ENCODE assay signal across 18 cellular contexts in genomic region chr4:6253961-6254360, GRCh38. TPM values are rescaled to one million over a fixed set of nuclear protein-coding genes. Genes with fewer than 3 reads are reported as not detected.
DNase-seq lines count a peak whose midpoint lies in the region; ATAC-seq and TF ChIP-seq lines count a peak whose summit lies in the region.
"Had no signal": no experiment of that assay in that cellular context is flagged by ENCODE, and none has a peak within 500 bp of the region (broad histone marks: within the 10 kb centered on the region; RNA-seq: fewer than 3 reads in every experiment).

No MANE protein-coding gene starts in this region.

- no peaks in the 10 kb centered on the region for H3K36me3 ChIP-seq in BLaER1 treated with 17β-estradiol and CSF1 and Interleukin-3, amounts not matched to agents 10 nM and 100 nM
- no peaks in the 10 kb centered on the region for H3K36me3 ChIP-seq in lower lobe of right lung
- H3K36me3 ChIP-seq in spleen, result no peaks in the 10 kb centered on the region
- H3K36me3 ChIP-seq: BE2C had no signal

- H4K20me1 ChIP-seq in BLaER1 treated with 17β-estradiol and CSF1 and Interleukin-3, amounts not matched to agents 10 nM and 100 nM, result peaks cover 0 to 18% (median 0%) of the 10 kb centered on the region in 11 experiments; a peak in 1 of 22 replicates

- H3K27ac ChIP-seq in BLaER1 treated with 17β-estradiol and CSF1 and Interleukin-3, amounts not matched to agents 10 nM and 100 nM, result no peak overlapping the region
- H3K27ac ChIP-seq in lower lobe of right lung, result no peak overlapping the region
- H3K27ac ChIP-seq in spleen, result no peak overlapping the region

- no peak overlapping the region for H3K9ac ChIP-seq in BLaER1 treated with 17β-estradiol and CSF1 and Interleukin-3, amounts not matched to agents 10 nM and 100 nM

- 86 to 96% (median 89%) methylated on average over 14 of the region's 14 CpGs for WGBS in spleen, 5 donors

- no peak overlapping the region for H3K4me3 ChIP-seq in BLaER1 treated with 17β-estradiol and CSF1 and Interleukin-3, amounts not matched to agents 10 nM and 100 nM
- H3K4me3 ChIP-seq in lower lobe of right lung (no peak overlapping the region), spleen (no peak overlapping the region)

- TF ChIP-seq CTCF in lower lobe of right lung (IDR thresholded peaks at IDR 0.05), result no peak
- TF ChIP-seq CTCF in spleen (IDR thresholded peaks at IDR 0.05 in 8 of 11, conservative IDR thresholded peaks at IDR 0.05 in 3 of 11), result no peak

- H3K27me3 ChIP-seq in BLaER1 treated with 17β-estradiol and CSF1 and Interleukin-3, amounts not matched to agents 10 nM and 100 nM, result peaks cover 0 to 24% (median 8%) of the 10 kb centered on the region in 11 experiments; a peak in 16 of 22 replicates
- peaks cover 14% of the 10 kb centered on the region for H3K27me3 ChIP-seq in lower lobe of right lung (ENCODE audit: low read depth)
- H3K27me3 ChIP-seq in spleen (replicated peaks in 1 of 7), result peaks cover 0 to 17% (median 0%) of the 10 kb centered on the region in 7 donors
- H3K27me3 ChIP-seq: BE2C had no signal

- peak overlapping the region in 8 of 11 experiments; percentile 14 to 53 (median 36); a peak in 12 of 22 replicates for H3K4me2 ChIP-seq in BLaER1 treated with 17β-estradiol and CSF1 and Interleukin-3, amounts not matched to agents 10 nM and 100 nM

- DNase-seq in lower lobe of right lung, result peak; percentile 5
- peak; percentile 53 for DNase-seq in spleen
- no peak for DNase-seq in cerebellum (ENCODE audit: low spot score)
- DNase-seq: 8988T; ACHN; BE2C; C1 segment of cervical spinal cord; Caco-2; Calu3; CD4-positive, alpha-beta T cell; CD8-positive, alpha-beta T cell; DMS79 treated with DMSO at 0.1 percent for 48 hours; GF-D8 had no signal

- H3K4me1 ChIP-seq in BLaER1 treated with 17β-estradiol and CSF1 and Interleukin-3, amounts not matched to agents 10 nM and 100 nM, result peaks cover 29 to 86% (median 55%) of the 10 kb centered on the region in 10 experiments
- no peaks in the 10 kb centered on the region for H3K4me1 ChIP-seq in lower lobe of right lung
- H3K4me1 ChIP-seq in spleen, result peaks cover 0 to 28% (median 12%) of the 10 kb centered on the region in 6 donors
- H3K4me1 ChIP-seq: Caco-2 had no signal

- H3K9me3 ChIP-seq in BLaER1 treated with 17β-estradiol and CSF1 and Interleukin-3, amounts not matched to agents 10 nM and 100 nM (replicated peaks in 1 of 11), result peaks cover 4 to 14% (median 10%) of the 10 kb centered on the region in 11 experiments; a peak in 14 of 22 replicates
- no peaks in the 10 kb centered on the region for H3K9me3 ChIP-seq in lower lobe of right lung
- peaks cover 0 to 6% (median 0%) of the 10 kb centered on the region in 8 donors for H3K9me3 ChIP-seq in spleen
- H3K9me3 ChIP-seq: BE2C, Caco-2 had no signal

- no peak for TF ChIP-seq POLR2A in spleen (IDR thresholded peaks at IDR 0.05)

- intact Hi-C loops in lower lobe of right lung (cut with DNase I), result no loop called here
- intact Hi-C loops in spleen (cut with DNase I; ENCODE audit: low total_unique reads), result loop anchor here (5.0 kb wide), 1 partner anchor 73 kb away; no protein-coding TSS in a partner anchor

- ATAC-seq in lower lobe of right lung (no peak), GM21381 (IDR thresholded peaks at IDR 0.05; ENCODE audit: unreplicated experiment) (no peak), HG03521 (IDR thresholded peaks at IDR 0.05; ENCODE audit: unreplicated experiment) (no peak)
- ATAC-seq: CD8-positive, alpha-beta T cell had no signal

RNA-seq across cellular contexts. Expression of gene WFS1, which starts 15.7 kb away (rescaled TPM):
- total RNA-seq in lower lobe of right lung, result 70.3 TPM
- total RNA-seq in spleen, result 10 to 100 TPM; 23.8 to 62.2 (median 54.8) TPM
- 10 to 100 TPM in 1 of 3 donors, 1 to 10 TPM in 2; 4.9 to 10.4 (median 8.0) TPM for polyA plus RNA-seq in spleen
- 7.2 TPM for total RNA-seq in cerebellum

RNA-seq across cellular contexts. Expression of gene JAKMIP1, which starts 53.6 kb away (rescaled TPM):
- 0.65 TPM for total RNA-seq in lower lobe of right lung
- 1 to 10 TPM; 1.5 to 8.7 (median 3.4) TPM for total RNA-seq in spleen
- polyA plus RNA-seq in spleen, result 1 to 10 TPM in 1 of 3 donors, under 1 TPM in 2; 0.37 to 1.2 (median 0.77) TPM
- total RNA-seq in cerebellum, result 10.7 TPM
- total RNA-seq: A673, Caco-2, Calu3 had no signal
- polyA plus RNA-seq: AG04450 had no signal
